ENCODE assay signal across 8 cellular contexts in the genomic region with DNA sequence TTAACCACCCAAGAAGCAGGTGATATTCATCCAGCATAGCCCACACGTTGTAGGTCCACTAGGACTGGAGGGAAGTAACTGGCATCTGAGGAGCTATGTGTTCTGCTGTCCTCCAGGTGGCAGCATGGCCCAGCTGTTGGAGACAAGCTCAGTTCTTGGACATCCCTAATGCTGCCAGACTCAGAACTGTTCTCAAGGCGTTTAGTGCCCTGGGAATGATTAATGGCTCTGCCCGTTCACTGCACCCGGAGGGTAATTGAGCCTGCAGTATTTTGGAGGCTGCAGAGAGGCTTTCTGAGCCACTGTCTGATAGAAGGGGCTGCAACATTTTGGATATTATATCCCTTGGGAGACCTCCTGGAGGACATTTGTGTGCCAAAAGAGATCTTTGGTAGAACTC.
DNase-seq lines count a peak whose midpoint lies in the region; ATAC-seq, FAIRE-seq and TF ChIP-seq lines count a peak whose summit lies in the region.

No MANE protein-coding gene starts in this region.

- intact Hi-C loops in kidney (cut with DNase I) = no loop called here

- FAIRE-seq in kidney (lab: Jason Lieb, UNC) = peak; percentile 21

- DNase-seq in stimulated activated naive CD4-positive, alpha-beta T cell (lab: John Stamatoyannopoulos, UW) = peak in 4 of 6 experiments; percentile 2 to 28 (median 8)
- DNase-seq in stimulated activated naive CD4-positive, alpha-beta T cell treated with Interleukin-2 at 50 U/mL for 16 hours (lab: John Stamatoyannopoulos, UW) = no peak
- DNase-seq in NCI-H146 treated with DMSO at 0.1 percent for 48 hours (lab: John Stamatoyannopoulos, UW; ENCODE audit: unreplicated experiment) (peak; percentile 64), SW 1271 (lab: John Stamatoyannopoulos, UW) (peak; percentile 13 to 52), cardiac fibroblast (ENCODE audit: low read depth in 2 of 2) (peak; percentile 88 to 92), kidney (peak; percentile 84)
- peak; percentile 37 to 61 for DNase-seq in stimulated activated CD4-positive, alpha-beta T cell treated with anti-CD3 and anti-CD28 coated beads, Interleukin-2, amount 100 ng/mL, for 24 hours

- no peak overlapping the region for H3K9ac ChIP-seq in kidney (ENCODE audit: low read length in 2 of 2)

- H3K9me3 ChIP-seq in kidney (ENCODE audit: control insufficient read depth in 1 of 2, low read length in 2 of 2) = no peaks in the 10 kb centered on the region

- no peaks in the 10 kb centered on the region for H3K36me3 ChIP-seq in kidney (ENCODE audit: control insufficient read depth in 1 of 2, insufficient read depth in 2 of 2, low read length in 2 of 2)

- peak; percentile 80 for TF ChIP-seq CTCF in cardiac fibroblast (IDR thresholded peaks at IDR 0.05; ENCODE audit: low read depth, low read length)
- TF ChIP-seq CTCF in kidney (IDR thresholded peaks at IDR 0.05; ENCODE audit: borderline replicate concordance, extremely low read depth, insufficient read depth) = peak; percentile 84

- H3K4me3 ChIP-seq in cardiac fibroblast (replicated peaks in 1 of 2; ENCODE audit: low read depth in 2 of 2, low read length in 2 of 2) = no peak overlapping the region
- H3K4me3 ChIP-seq in kidney (ENCODE audit: low read length in 2 of 2) = no peak overlapping the region

- peak; percentile 91 for ATAC-seq in HG02938 (IDR thresholded peaks at IDR 0.05; ENCODE audit: unreplicated experiment)

- H3K4me1 ChIP-seq in kidney (ENCODE audit: control insufficient read depth in 1 of 2, insufficient read depth in 1 of 2, low read depth in 1 of 2, low read length in 2 of 2) = no peaks in the 10 kb centered on the region

- H3K27ac ChIP-seq in kidney (ENCODE audit: low read depth in 2 of 2, low read length in 2 of 2) = no peak overlapping the region
